Comparison of ENCODE assay signal across 13 cellular contexts in the genomic region with DNA sequence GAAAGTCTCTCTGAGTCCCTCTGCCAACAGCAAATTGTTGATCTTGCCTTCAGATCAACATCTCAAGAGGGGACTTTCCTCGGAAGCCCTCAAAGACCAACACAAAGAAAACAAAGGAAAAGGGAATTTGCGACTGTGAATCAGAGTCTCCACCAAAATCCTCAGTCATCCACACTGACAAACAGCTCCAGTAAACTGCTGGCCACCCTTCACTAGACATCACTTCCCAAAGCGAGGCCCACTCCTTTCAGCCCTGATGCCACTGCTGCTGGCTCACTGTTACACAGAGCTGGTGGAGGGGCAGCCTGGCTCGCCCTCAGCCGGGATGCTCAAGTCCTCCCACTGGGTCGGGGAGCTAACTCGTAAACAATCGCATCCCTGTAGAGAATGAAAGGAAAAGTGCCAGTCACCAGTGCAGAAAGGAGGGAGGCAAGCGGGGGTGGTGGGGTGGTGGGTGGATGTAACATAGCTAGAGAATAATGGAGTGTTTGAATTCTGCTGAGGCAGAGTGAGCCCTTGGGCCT. TPM values are rescaled to one million over a fixed set of nuclear protein-coding genes. Genes with fewer than 3 reads are reported as not detected.
DNase-seq lines count a peak whose midpoint lies in the region; ATAC-seq and TF ChIP-seq lines count a peak whose summit lies in the region.
"Had no signal": no experiment of that assay in that cellular context is flagged by ENCODE, and none has a peak within 500 bp of the region (broad histone marks: within the 10 kb centered on the region; RNA-seq: fewer than 3 reads in every experiment).

No MANE protein-coding gene starts in this region.

- peak; percentile 45 for ATAC-seq in left lung
- ATAC-seq: HCT116 had no signal

- H3K9me3 Mint-ChIP-seq in progenitor cell of endocrine pancreas (ENCODE audit: low read depth): no peaks in the 10 kb centered on the region

- H3K4me1 ChIP-seq in HUES64 (ENCODE audit: insufficient read depth, low read length) (peaks cover 39% of the 10 kb centered on the region), left lung (peaks cover 0 to 3% of the 10 kb centered on the region in 2 donors), smooth muscle cell (ENCODE audit: low read depth) (peaks cover 15% of the 10 kb centered on the region)

- H3K9ac ChIP-seq in HUES64 (ENCODE audit: low read depth, low read length) (no peak overlapping the region; the same call in 1 of the 2 replicates), smooth muscle cell (ENCODE audit: low read depth) (peak overlapping the region; percentile 46)

- H3K4me1 Mint-ChIP-seq in progenitor cell of endocrine pancreas (ENCODE audit: low read depth): peaks cover 11% of the 10 kb centered on the region

- H3K27me3 Mint-ChIP-seq in progenitor cell of endocrine pancreas: peaks cover 15% of the 10 kb centered on the region

- H3K27me3 ChIP-seq in HUES64 (ENCODE audit: insufficient read depth, low read length): no peaks in the 10 kb centered on the region
- no peaks in the 10 kb centered on the region for H3K27me3 ChIP-seq in left lung
- no peaks in the 10 kb centered on the region for H3K27me3 ChIP-seq in smooth muscle cell (ENCODE audit: low read depth)
- H3K27me3 ChIP-seq: vagina had no signal

- no peak for DNase-seq in left lung
- DNase-seq in smooth muscle cell (lab: John Stamatoyannopoulos, UW; ENCODE audit: unreplicated experiment): no peak
- no peak for DNase-seq in A172 (ENCODE audit: low spot score)
- no peak for DNase-seq in stimulated activated CD4-positive, alpha-beta T cell treated with anti-CD3 and anti-CD28 coated beads, Interleukin-15, amount 100 ng/mL, for 24 hours
- DNase-seq in progenitor cell of endocrine pancreas (ENCODE audit: low spot score, unreplicated experiment): no peak
- no peak for DNase-seq in glomerular visceral epithelial cell (ENCODE audit: extremely low spot score)
- DNase-seq: activated T-cell treated with anti-CD3 and anti-CD28 coated beads, Interleukin-2, amount 50 U/mL, for 1 hour had no signal

- peak overlapping the region; percentile 67 for H3K4me2 ChIP-seq in smooth muscle cell

- H3K36me3 Mint-ChIP-seq in progenitor cell of endocrine pancreas (ENCODE audit: insufficient read depth): no peaks in the 10 kb centered on the region

- H3K4me3 ChIP-seq in HUES64 (ENCODE audit: low read length) (no peak overlapping the region), left lung (no peak overlapping the region), smooth muscle cell (no peak overlapping the region)

- 20% methylated on average over 9 of the region's 9 CpGs for WGBS in HUES64
- 15% methylated on average over 9 of the region's 9 CpGs for WGBS in smooth muscle cell (ENCODE audit: low lambda C conversion rate)

- intact Hi-C loops in left lung (cut with DNase I): no loop called here

- H3K9me3 ChIP-seq in HUES64 (ENCODE audit: insufficient read depth, low read depth, low read length) (no peaks in the 10 kb centered on the region), left lung (no peaks in the 10 kb centered on the region), smooth muscle cell (replicated peaks; ENCODE audit: low read depth) (no peaks in the 10 kb centered on the region)
- H3K9me3 ChIP-seq: vagina had no signal

- H3K36me3 ChIP-seq in HUES64 (ENCODE audit: insufficient read depth, low read length): no peaks in the 10 kb centered on the region
- no peaks in the 10 kb centered on the region for H3K36me3 ChIP-seq in left lung
- H3K36me3 ChIP-seq in smooth muscle cell (ENCODE audit: low read depth): no peaks in the 10 kb centered on the region
- H3K36me3 ChIP-seq: vagina had no signal

- no peak overlapping the region for H3K4me3 Mint-ChIP-seq in progenitor cell of endocrine pancreas (ENCODE audit: low read depth)

- H3F3A ChIP-seq in smooth muscle cell (ENCODE audit: low read depth): peaks cover 26% of the 10 kb centered on the region

- no peak overlapping the region for H3K27ac Mint-ChIP-seq in progenitor cell of endocrine pancreas

- no peak overlapping the region for H2AFZ ChIP-seq in smooth muscle cell (ENCODE audit: low read depth)

- H3K79me2 ChIP-seq in smooth muscle cell (ENCODE audit: low read depth): no peaks in the 10 kb centered on the region

- H3K27ac ChIP-seq in HUES64 (ENCODE audit: low read depth, low read length) (peak overlapping the region; percentile 73; the same call in 1 of the 2 replicates), cingulate gyrus (ENCODE audit: low read depth, low read length) (peak overlapping the region; percentile 97), left lung (peak overlapping the region in 1 of 2 donors; percentile 31), smooth muscle cell (ENCODE audit: low read depth) (peak overlapping the region; percentile 90)
- H3K27ac ChIP-seq: vagina had no signal

- no peaks in the 10 kb centered on the region for H4K20me1 ChIP-seq in smooth muscle cell (ENCODE audit: low read depth)

- TF ChIP-seq CTCF in left lung (IDR thresholded peaks at IDR 0.05) (no peak), smooth muscle cell (IDR thresholded peaks at IDR 0.05; ENCODE audit: borderline replicate concordance, insufficient read depth, poor library complexity, severe bottlenecking) (no peak), progenitor cell of endocrine pancreas (IDR thresholded peaks at IDR 0.05; ENCODE audit: unreplicated experiment) (no peak)

RNA-seq across cellular contexts. Expression of a gene that starts 1.3 kb away (rescaled TPM):
- 0.40 TPM for polyA plus RNA-seq in HUES64 (2013, experiment 1 of 2)
- 0.57 TPM for polyA plus RNA-seq in HUES64 (2013, experiment 2 of 2)
- total RNA-seq in left lung (1 to 10 TPM in 1 of 2 donors, under 1 TPM in 1; 0.41 to 1.2 TPM), smooth muscle cell (36.5 and 111 TPM in 2 replicates), progenitor cell of endocrine pancreas (not detected in 2 replicates)
- polyA plus RNA-seq in smooth muscle cell: 50.2 and 91.7 TPM in 2 replicates
- 1.2 and 1.8 TPM in 2 replicates for total RNA-seq in A172 (2014; rRNA removed; shearing (Covaris generic))
- total RNA-seq: HepG2; T-helper 1 cell treated with Interleukin-12 subunit alpha and Interleukin-12 subunit beta and Interleukin-4 antibody, amounts not matched to agents 30 ng/mL and 1 ng/mL, for 36 hours had no signal
- polyA plus RNA-seq: HepG2 had no signal

Comparison
In these comparisons a context has a peak if more than half of its experiments do, and no peak if none do; other contexts are left out.
1. RNA of a gene that starts 1.3 kb away (total RNA-seq): 36.5 to 111 TPM in smooth muscle cell; 0.41 to 1.2 TPM in left lung, 1.2 to 1.8 TPM in A172 and not detected in progenitor cell of endocrine pancreas; every median in the first group is over 10 times any median in the second.